Comparison of ENCODE assay signal across 25 cellular contexts in the genomic region with DNA sequence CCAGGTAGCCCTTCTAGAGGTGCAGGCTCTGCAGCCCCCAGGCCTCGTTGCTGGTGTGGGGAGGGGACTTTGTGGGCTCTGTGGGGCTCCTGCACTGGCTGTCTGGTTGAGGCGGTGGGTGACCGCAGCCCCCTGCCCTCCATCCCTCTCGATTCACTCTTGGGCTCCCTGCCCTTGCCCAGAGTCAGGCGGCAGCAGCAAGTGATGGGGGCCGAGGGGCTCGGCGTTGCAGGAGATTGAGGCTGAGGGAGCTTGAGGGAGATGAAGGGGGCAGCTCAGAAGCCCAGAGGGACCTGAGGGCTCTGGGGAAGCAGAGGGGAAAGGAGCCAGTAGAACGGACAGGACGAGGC. TPM values are rescaled to one million over a fixed set of nuclear protein-coding genes. Genes with fewer than 3 reads are reported as not detected.
DNase-seq lines count a peak whose midpoint lies in the region; ATAC-seq and TF ChIP-seq lines count a peak whose summit lies in the region.
"Had no signal": no experiment of that assay in that cellular context is flagged by ENCODE, and none has a peak within 500 bp of the region (broad histone marks: within the 10 kb centered on the region; RNA-seq: fewer than 3 reads in every experiment).

No MANE protein-coding gene starts in this region.

- H3K4me1 ChIP-seq in lower lobe of right lung: peaks cover 6% of the 10 kb centered on the region

- no peaks in the 10 kb centered on the region for H3K27me3 Mint-ChIP-seq in activated CD4-positive, alpha-beta T cell treated with anti-CD3 and anti-CD28 coated beads for 36 hours
- H3K27me3 Mint-ChIP-seq in CD14-positive monocyte (ENCODE audit: low read depth in 3 of 3): peaks cover 0 to 3% (median 2%) of the 10 kb centered on the region in 3 donors
- peaks cover 4% of the 10 kb centered on the region for H3K27me3 Mint-ChIP-seq in activated CD8-positive, alpha-beta T cell treated with anti-CD3 and anti-CD28 coated beads, Interleukin-2, amount 10 ng/mL, durations not matched to agents 7 days and 5 days (ENCODE audit: low read depth)

- TF ChIP-seq CTCF in CD14-positive monocyte (IDR thresholded peaks at IDR 0.05): no peak
- no peak for TF ChIP-seq CTCF in lower lobe of right lung (IDR thresholded peaks at IDR 0.05)

- no peak for ATAC-seq in activated CD4-positive, alpha-beta T cell treated with anti-CD3 and anti-CD28 coated beads for 36 hours
- no peak for ATAC-seq in activated CD8-positive, alpha-beta T cell treated with anti-CD3 and anti-CD28 coated beads, Interleukin-2, amount 10 ng/mL, durations not matched to agents 7 days and 5 days
- ATAC-seq in lower lobe of right lung: no peak
- ATAC-seq: Right ventricle myocardium inferior had no signal

- intact Hi-C loops in activated CD4-positive, alpha-beta T cell treated with anti-CD3 and anti-CD28 coated beads for 36 hours (cut with DNase I, micrococcal nuclease): no loop called here
- intact Hi-C loops in CD14-positive monocyte (cut with micrococcal nuclease): loop anchor here (2.0 to 10.0 kb wide), 2 partner anchors 14 to 534 kb away; no protein-coding TSS in a partner anchor
- intact Hi-C loops in lower lobe of right lung (cut with DNase I): loop anchor here (10.0 kb wide), 1 partner anchor 114 kb away; no protein-coding TSS in a partner anchor

- no peak for DNase-seq in activated CD4-positive, alpha-beta T cell treated with anti-CD3 and anti-CD28 coated beads for 36 hours
- no peak for DNase-seq in activated CD4-positive, alpha-beta T cell treated with anti-CD3 and anti-CD28 coated beads for 4 hours
- DNase-seq in CD14-positive monocyte (ENCODE audit: low spot score): no peak
- no peak for DNase-seq in activated CD8-positive, alpha-beta T cell treated with anti-CD3 and anti-CD28 coated beads, Interleukin-2, amount 10 ng/mL, durations not matched to agents 7 days and 5 days
- DNase-seq in lower lobe of right lung: no peak
- no peak for DNase-seq in superior temporal gyrus (ENCODE audit: extremely low spot score)
- DNase-seq in COR-L47 (lab: John Stamatoyannopoulos, UW): no peak
- no peak for DNase-seq in NCI-H1092 (lab: John Stamatoyannopoulos, UW)
- DNase-seq: activated B cell treated with CpG ODN at 0.5 μM for 24 hours; activated CD8-positive, alpha-beta memory T cell treated with anti-CD3 and anti-CD28 coated beads, Interleukin-2, amount 50 U/mL, for 48 hours; amniotic stem cell; DMS79 treated with DMSO at 0.1 percent for 48 hours; endodermal cell; naive B cell; NCI-H1105; NCI-H526 treated with DMSO at 0.1 percent for 48 hours had no signal

- CTCF ChIA-PET in activated CD4-positive, alpha-beta T cell treated with anti-CD3 and anti-CD28 coated beads for 36 hours (lab: Charles Lee): no interaction called here
- CTCF ChIA-PET in activated CD8-positive, alpha-beta T cell treated with anti-CD3 and anti-CD28 coated beads, Interleukin-2, amount 10 ng/mL, durations not matched to agents 7 days and 5 days (lab: Charles Lee): interaction anchor here (2.1 kb wide), 1 partner anchor 129 kb away, joined by 12 read pairs; no protein-coding TSS in a partner anchor

- H3K4me3 ChIP-seq in lower lobe of right lung: no peak overlapping the region
- H3K4me3 ChIP-seq: tibial nerve had no signal

- H3K27ac Mint-ChIP-seq in activated CD4-positive, alpha-beta T cell treated with anti-CD3 and anti-CD28 coated beads for 36 hours: peak overlapping the region; percentile 62
- H3K27ac Mint-ChIP-seq in CD14-positive monocyte: peak overlapping the region; percentile 98 to 100 (median 100)
- peak overlapping the region; percentile 28 for H3K27ac Mint-ChIP-seq in activated CD8-positive, alpha-beta T cell treated with anti-CD3 and anti-CD28 coated beads, Interleukin-2, amount 10 ng/mL, durations not matched to agents 7 days and 5 days
- H3K27ac Mint-ChIP-seq: activated B cell treated with CpG ODN at 0.5 μM for 24 hours, endodermal cell had no signal

- peak overlapping the region; percentile 53 for H3K27ac ChIP-seq in lower lobe of right lung
- H3K27ac ChIP-seq: KMS-11 had no signal

- H3K9me3 Mint-ChIP-seq in activated CD4-positive, alpha-beta T cell treated with anti-CD3 and anti-CD28 coated beads for 36 hours (ENCODE audit: low read depth): no peaks in the 10 kb centered on the region
- H3K9me3 Mint-ChIP-seq in CD14-positive monocyte: peaks cover 0 to 4% (median 0%) of the 10 kb centered on the region in 7 donors
- no peaks in the 10 kb centered on the region for H3K9me3 Mint-ChIP-seq in activated CD8-positive, alpha-beta T cell treated with anti-CD3 and anti-CD28 coated beads, Interleukin-2, amount 10 ng/mL, durations not matched to agents 7 days and 5 days (ENCODE audit: insufficient read depth)
- H3K9me3 Mint-ChIP-seq: activated B cell treated with CpG ODN at 0.5 μM for 24 hours, endodermal cell had no signal

- no peaks in the 10 kb centered on the region for H3K9me3 ChIP-seq in lower lobe of right lung
- H3K9me3 ChIP-seq: heart left ventricle, tibial nerve had no signal

- H3K4me3 Mint-ChIP-seq in activated CD4-positive, alpha-beta T cell treated with anti-CD3 and anti-CD28 coated beads for 36 hours: peak overlapping the region; percentile 61
- peak overlapping the region; percentile 37 to 71 for H3K4me3 Mint-ChIP-seq in CD14-positive monocyte
- peak overlapping the region; percentile 39 for H3K4me3 Mint-ChIP-seq in activated CD8-positive, alpha-beta T cell treated with anti-CD3 and anti-CD28 coated beads, Interleukin-2, amount 10 ng/mL, durations not matched to agents 7 days and 5 days
- H3K4me3 Mint-ChIP-seq: activated B cell treated with CpG ODN at 0.5 μM for 24 hours, endodermal cell had no signal

- no peaks in the 10 kb centered on the region for H3K36me3 Mint-ChIP-seq in activated CD4-positive, alpha-beta T cell treated with anti-CD3 and anti-CD28 coated beads for 36 hours (ENCODE audit: low read depth)
- H3K36me3 Mint-ChIP-seq in CD14-positive monocyte: peaks cover 10 to 12% of the 10 kb centered on the region in 2 donors
- H3K36me3 Mint-ChIP-seq in activated CD8-positive, alpha-beta T cell treated with anti-CD3 and anti-CD28 coated beads, Interleukin-2, amount 10 ng/mL, durations not matched to agents 7 days and 5 days (ENCODE audit: low read depth): no peaks in the 10 kb centered on the region
- H3K36me3 Mint-ChIP-seq: naive B cell had no signal

- H3K27me3 ChIP-seq in lower lobe of right lung (ENCODE audit: low read depth): no peaks in the 10 kb centered on the region
- H3K27me3 ChIP-seq: tibial nerve had no signal

- POLR2A ChIA-PET in activated CD4-positive, alpha-beta T cell treated with anti-CD3 and anti-CD28 coated beads for 36 hours (lab: Charles Lee): no interaction called here
- POLR2A ChIA-PET in activated CD8-positive, alpha-beta T cell treated with anti-CD3 and anti-CD28 coated beads, Interleukin-2, amount 10 ng/mL, durations not matched to agents 7 days and 5 days (lab: Charles Lee): no interaction called here

- no peaks in the 10 kb centered on the region for H3K36me3 ChIP-seq in lower lobe of right lung
- H3K36me3 ChIP-seq: heart left ventricle, tibial nerve had no signal

- peaks cover 9% of the 10 kb centered on the region for H3K4me1 Mint-ChIP-seq in activated CD4-positive, alpha-beta T cell treated with anti-CD3 and anti-CD28 coated beads for 36 hours
- peaks cover 91% of the 10 kb centered on the region for H3K4me1 Mint-ChIP-seq in CD14-positive monocyte
- peaks cover 9% of the 10 kb centered on the region for H3K4me1 Mint-ChIP-seq in activated CD8-positive, alpha-beta T cell treated with anti-CD3 and anti-CD28 coated beads, Interleukin-2, amount 10 ng/mL, durations not matched to agents 7 days and 5 days (ENCODE audit: low read depth)
- H3K4me1 Mint-ChIP-seq: endodermal cell had no signal

RNA-seq across cellular contexts. Expression of gene LRTM2, which starts 9.5 kb away (rescaled TPM):
- not detected for total RNA-seq in activated CD4-positive, alpha-beta T cell treated with anti-CD3 and anti-CD28 coated beads for 36 hours
- polyA plus RNA-seq in CD14-positive monocyte: not detected
- total RNA-seq in activated CD8-positive, alpha-beta T cell treated with anti-CD3 and anti-CD28 coated beads, Interleukin-2, amount 10 ng/mL, durations not matched to agents 7 days and 5 days: not detected
- not detected for total RNA-seq in lower lobe of right lung
- total RNA-seq: A172; activated B cell treated with CpG ODN at 0.5 μM for 24 hours; fibroblast of lung; heart left ventricle; lung microvascular endothelial cell; pulmonary artery endothelial cell; Right ventricle myocardium inferior; T-helper 2 cell treated with Interferon-gamma antibody and Interleukin-4, amounts not matched to agents 100 ng/mL and 5 ng/mL, for 36 hours; tibial nerve had no signal
- polyA plus RNA-seq: fibroblast of lung, heart left ventricle had no signal

Comparison
In these comparisons a context has a peak if more than half of its experiments do, and no peak if none do; other contexts are left out.
1. H3K27ac Mint-ChIP-seq: peak in every context shown above with its lines; median percentile 100 in CD14-positive monocyte; 62 in activated CD4-positive, alpha-beta T cell treated with anti-CD3 and anti-CD28 coated beads for 36 hours; 28 in activated CD8-positive, alpha-beta T cell treated with anti-CD3 and anti-CD28 coated beads, Interleukin-2, amount 10 ng/mL, durations not matched to agents 7 days and 5 days.
2. intact Hi-C loops: an anchor here in CD14-positive monocyte (2.0 to 10.0 kb wide) and lower lobe of right lung (10.0 kb wide); none called in activated CD4-positive, alpha-beta T cell treated with anti-CD3 and anti-CD28 coated beads for 36 hours.